Comparison of ENCODE assay signal across 16 cellular contexts in genomic region chr1:47752560-47752959, GRCh38.
"Had no signal": no experiment of that assay in that cellular context is flagged by ENCODE, and none has a peak within 500 bp of the region (broad histone marks: within the 10 kb centered on the region; RNA-seq: fewer than 3 reads in every experiment).

No MANE protein-coding gene starts in this region.

- H3K27me3 ChIP-seq: adrenal gland, body of pancreas, pancreas, uterus had no signal

- H3K4me1 Mint-ChIP-seq: activated CD4-positive, alpha-beta memory T cell treated with anti-CD3 and anti-CD28 coated beads, Interleukin-2, amount 10 ng/mL, durations not matched to agents 7 days and 5 days; activated CD4-positive, alpha-beta T cell treated with anti-CD3 and anti-CD28 coated beads for 36 hours; activated naive CD4-positive, alpha-beta T cell treated with anti-CD3 and anti-CD28 coated beads, Interleukin-2, amount 10 ng/mL, durations not matched to agents 7 days and 5 days; T-cell had no signal

- H3K36me3 ChIP-seq: adrenal gland, neural progenitor cell, pancreas, uterus, WERI-Rb-1 had no signal

- H3K9me3 ChIP-seq: adrenal gland, body of pancreas, pancreas, uterus had no signal

- ATAC-seq: activated CD4-positive, alpha-beta T cell treated with anti-CD3 and anti-CD28 coated beads for 36 hours; T-cell had no signal

- H3K4me3 Mint-ChIP-seq: activated CD4-positive, alpha-beta memory T cell treated with anti-CD3 and anti-CD28 coated beads, Interleukin-2, amount 10 ng/mL, durations not matched to agents 7 days and 5 days; activated CD4-positive, alpha-beta T cell treated with anti-CD3 and anti-CD28 coated beads for 36 hours; activated naive CD4-positive, alpha-beta T cell treated with anti-CD3 and anti-CD28 coated beads, Interleukin-2, amount 10 ng/mL, durations not matched to agents 7 days and 5 days; neural progenitor cell; T-cell had no signal

- H3K9ac ChIP-seq: neural progenitor cell had no signal

- H3K27me3 Mint-ChIP-seq: activated CD4-positive, alpha-beta memory T cell treated with anti-CD3 and anti-CD28 coated beads, Interleukin-2, amount 10 ng/mL, durations not matched to agents 7 days and 5 days; activated naive CD4-positive, alpha-beta T cell treated with anti-CD3 and anti-CD28 coated beads, Interleukin-2, amount 10 ng/mL, durations not matched to agents 7 days and 5 days had no signal

- H3K4me1 ChIP-seq: adrenal gland, neural progenitor cell, pancreas, uterus had no signal

- H3K4me3 ChIP-seq: adrenal gland, body of pancreas, neural progenitor cell, pancreas, uterus had no signal

- H3K27ac ChIP-seq: adrenal gland, neural progenitor cell, uterus, WERI-Rb-1 had no signal

- H3K36me3 Mint-ChIP-seq: activated naive CD4-positive, alpha-beta T cell treated with anti-CD3 and anti-CD28 coated beads, Interleukin-2, amount 10 ng/mL, durations not matched to agents 7 days and 5 days; neural progenitor cell; T-cell had no signal

- DNase-seq: activated CD4-positive, alpha-beta memory T cell treated with anti-CD3 and anti-CD28 coated beads, Interleukin-2, amount 10 ng/mL, durations not matched to agents 7 days and 5 days; activated CD4-positive, alpha-beta T cell treated with anti-CD3 and anti-CD28 coated beads for 36 hours; activated naive CD4-positive, alpha-beta T cell treated with anti-CD3 and anti-CD28 coated beads, Interleukin-2, amount 10 ng/mL, durations not matched to agents 7 days and 5 days; dermis blood vessel endothelial cell; foreskin melanocyte; left ventricle myocardium superior; mesendoderm; pancreas; stimulated activated naive CD4-positive, alpha-beta T cell treated with Interleukin-2 at 50 U/mL for 16 hours; T-cell; uterus; WERI-Rb-1 had no signal

- H3K27ac Mint-ChIP-seq: activated CD4-positive, alpha-beta memory T cell treated with anti-CD3 and anti-CD28 coated beads, Interleukin-2, amount 10 ng/mL, durations not matched to agents 7 days and 5 days; activated CD4-positive, alpha-beta T cell treated with anti-CD3 and anti-CD28 coated beads for 36 hours; activated naive CD4-positive, alpha-beta T cell treated with anti-CD3 and anti-CD28 coated beads, Interleukin-2, amount 10 ng/mL, durations not matched to agents 7 days and 5 days; activated T-helper 2 cell treated with anti-CD3 and anti-CD28 coated beads, Interferon-gamma antibody, Interleukin-2, Interleukin-4, amounts not matched to agents 10 μg/mL and 5 μg/mL and 100 μg/mL, durations not matched to agents 14 hours and 24 hours and 36 hours; neural progenitor cell; T-cell had no signal

- H3K9me3 Mint-ChIP-seq: activated CD4-positive, alpha-beta memory T cell treated with anti-CD3 and anti-CD28 coated beads, Interleukin-2, amount 10 ng/mL, durations not matched to agents 7 days and 5 days; activated naive CD4-positive, alpha-beta T cell treated with anti-CD3 and anti-CD28 coated beads, Interleukin-2, amount 10 ng/mL, durations not matched to agents 7 days and 5 days; activated T-helper 2 cell treated with anti-CD3 and anti-CD28 coated beads, Interferon-gamma antibody, Interleukin-2, Interleukin-4, amounts not matched to agents 10 μg/mL and 5 μg/mL and 100 μg/mL, durations not matched to agents 14 hours and 24 hours and 36 hours; neural progenitor cell; T-cell had no signal
